Comparison of ENCODE assay signal across 15 cellular contexts in genomic region chr16:12315330-12316138, GRCh38.
DNase-seq lines count a peak whose midpoint lies in the region; ATAC-seq, FAIRE-seq and TF ChIP-seq lines count a peak whose summit lies in the region.
"Had no signal": no experiment of that assay in that cellular context is flagged by ENCODE, and none has a peak within 500 bp of the region (broad histone marks: within the 10 kb centered on the region; RNA-seq: fewer than 3 reads in every experiment).

No MANE protein-coding gene starts in this region.

- TF ChIP-seq CTCF in thyroid gland (IDR thresholded peaks at IDR 0.05), result no peak

- DNase-seq in DMS53 treated with DMSO at 0.1 percent for 48 hours (lab: John Stamatoyannopoulos, UW; ENCODE audit: unreplicated experiment) (peak; percentile 73), NT2/D1 (ENCODE audit: low read depth, low spot score) (peak; percentile 56), left lobe of liver (ENCODE audit: low spot score) (no peak), GM19239 (ENCODE audit: insufficient read length, low spot score) (no peak), thyroid gland (no peak), substantia nigra (lab: John Stamatoyannopoulos, UW) (no peak)
- DNase-seq: activated CD4-positive, alpha-beta T cell treated with anti-CD3 and anti-CD28 coated beads for 1 hour; amygdala; heart left ventricle; RPMI8226; testis had no signal

- intact Hi-C loops in thyroid gland (cut with DNase I), result no loop called here

- H3K27ac ChIP-seq in BLaER1 (no peak overlapping the region), thyroid gland (no peak overlapping the region), substantia nigra (ENCODE audit: low read depth, low read length, poor library complexity, severe bottlenecking) (no peak overlapping the region)
- H3K27ac ChIP-seq: heart left ventricle, testis had no signal

- H3K9me3 ChIP-seq in BLaER1 (no peaks in the 10 kb centered on the region), NT2/D1 (ENCODE audit: insufficient read depth, low read length) (peaks cover 6% of the 10 kb centered on the region; the same call in 1 of the 2 replicates), thyroid gland (no peaks in the 10 kb centered on the region)
- H3K9me3 ChIP-seq: heart left ventricle, testis had no signal

- peak; percentile 56 for ATAC-seq in left lobe of liver
- no peak for ATAC-seq in HG02840 (IDR thresholded peaks at IDR 0.05; ENCODE audit: low FRiP score, unreplicated experiment)
- ATAC-seq: esophagus mucosa, heart left ventricle had no signal

- no peak for FAIRE-seq in GM19239 (lab: Jason Lieb, UNC)
- FAIRE-seq: colon had no signal

- H3K4me3 ChIP-seq in BLaER1 (no peak overlapping the region), NT2/D1 (ENCODE audit: insufficient read length, low read depth) (no peak overlapping the region), thyroid gland (replicated peaks in 1 of 3) (no peak overlapping the region)
- H3K4me3 ChIP-seq: heart left ventricle, testis had no signal

- H3K27me3 ChIP-seq in BLaER1, result no peaks in the 10 kb centered on the region
- no peaks in the 10 kb centered on the region for H3K27me3 ChIP-seq in NT2/D1 (ENCODE audit: insufficient read depth, insufficient read length)
- H3K27me3 ChIP-seq in thyroid gland, result no peaks in the 10 kb centered on the region
- H3K27me3 ChIP-seq: heart left ventricle, testis had no signal

- 87 to 92% methylated on average over 8 of the region's 8 CpGs for WGBS in thyroid gland, 2 donors

- H3K4me1 ChIP-seq in BLaER1, result peaks cover 81% of the 10 kb centered on the region
- peaks cover 27% of the 10 kb centered on the region for H3K4me1 ChIP-seq in NT2/D1 (ENCODE audit: insufficient read depth, insufficient read length)
- H3K4me1 ChIP-seq in thyroid gland, result peaks cover 14% of the 10 kb centered on the region in 2 donors

- peaks cover 8% of the 10 kb centered on the region; the same call in 1 of the 2 replicates for H3K36me3 ChIP-seq in BLaER1
- no peaks in the 10 kb centered on the region for H3K36me3 ChIP-seq in NT2/D1 (ENCODE audit: insufficient read depth, insufficient read length, low read length)
- no peaks in the 10 kb centered on the region for H3K36me3 ChIP-seq in thyroid gland
- H3K36me3 ChIP-seq: heart left ventricle had no signal

- TF ChIP-seq POLR2A in thyroid gland (IDR thresholded peaks at IDR 0.05), result no peak

- peaks cover 8% of the 10 kb centered on the region; the same call in 1 of the 2 replicates for H4K20me1 ChIP-seq in BLaER1

- H3K9ac ChIP-seq in BLaER1 (no peak overlapping the region), NT2/D1 (ENCODE audit: insufficient read length, low read depth) (no peak overlapping the region)

- peak overlapping the region; percentile 44 for H3K4me2 ChIP-seq in BLaER1

Comparison
In these comparisons a context has a peak if more than half of its experiments do, and no peak if none do; other contexts are left out.
1. DNase-seq: peak in DMS53 treated with DMSO at 0.1 percent for 48 hours (single experiment) and NT2/D1 (single experiment); none in left lobe of liver (single experiment), GM19239 (single experiment), thyroid gland (0 of 2) and substantia nigra (0 of 49).